Comparison of ENCODE assay signal across 18 cellular contexts in genomic region chr11:132742929-132743328, GRCh38.
DNase-seq lines count a peak whose midpoint lies in the region; ATAC-seq, FAIRE-seq and TF ChIP-seq lines count a peak whose summit lies in the region.
"Had no signal": no experiment of that assay in that cellular context is flagged by ENCODE, and none has a peak within 500 bp of the region (broad histone marks: within the 10 kb centered on the region; RNA-seq: fewer than 3 reads in every experiment).

No MANE protein-coding gene starts in this region.

- H3K27me3 ChIP-seq in esophagus squamous epithelium = no peaks in the 10 kb centered on the region

- no peaks in the 10 kb centered on the region for H3K36me3 ChIP-seq in esophagus squamous epithelium
- H3K36me3 ChIP-seq: HAP-1 had no signal

- no peak for TF ChIP-seq POLR2A in GM12891 (IDR thresholded peaks at IDR 0.05; ENCODE audit: low read depth, low read length)
- no peak for TF ChIP-seq POLR2A in esophagus squamous epithelium (IDR thresholded peaks at IDR 0.05)

- no peak for ATAC-seq in HG03469 (IDR thresholded peaks at IDR 0.05; ENCODE audit: unreplicated experiment)

- intact Hi-C loops in esophagus squamous epithelium (cut with DNase I) = no loop called here

- DNase-seq in Ammon's horn (ENCODE audit: low spot score) = peak; percentile 20
- DNase-seq in GM12891 (ENCODE audit: insufficient read length, low spot score) = no peak
- DNase-seq in OCI-M1 (lab: John Stamatoyannopoulos, UW) = peak; percentile 9
- peak; percentile 4 for DNase-seq in globus pallidus (ENCODE audit: low spot score)
- DNase-seq in esophagus squamous epithelium (lab: John Stamatoyannopoulos, UW) = no peak
- DNase-seq in activated CD4-positive, alpha-beta T cell treated with anti-CD3 and anti-CD28 coated beads, Interleukin-2, amount 50 U/mL, for 4 hours = no peak
- DNase-seq: ACHN; C1 segment of cervical spinal cord; CD4-positive, alpha-beta T cell; DND-41; GDM1; GOT3; IMR-90; KG1 had no signal

- H3K4me3 ChIP-seq in esophagus squamous epithelium = no peak overlapping the region
- H3K4me3 ChIP-seq: HAP-1 had no signal

- TF ChIP-seq CTCF in esophagus squamous epithelium (IDR thresholded peaks at IDR 0.05) = no peak

- H3K9me3 ChIP-seq in esophagus squamous epithelium = no peaks in the 10 kb centered on the region
- H3K9me3 ChIP-seq: HAP-1 had no signal

- FAIRE-seq in GM12891 (lab: Jason Lieb, UNC) = no peak
- FAIRE-seq: GM18507 had no signal

- WGBS in esophagus squamous epithelium, 2 donors = 73 to 81% methylated on average over 6 of the region's 6 CpGs

- H3K4me1 ChIP-seq in esophagus squamous epithelium = no peaks in the 10 kb centered on the region
- H3K4me1 ChIP-seq: HAP-1 had no signal

- no peak overlapping the region for H3K27ac ChIP-seq in esophagus squamous epithelium
- H3K27ac ChIP-seq: HL-60 had no signal

TF ChIP-seq in GM12891, 5 proteins besides CTCF, POLR2A, EP300 and RAD21:
- TF ChIP-seq SPI1 (IDR thresholded peaks at IDR 0.05; ENCODE audit: low read depth, low read length) = peak; percentile 47
- TF ChIP-seq POU2F2 (IDR thresholded peaks at IDR 0.05; ENCODE audit: low read depth, low read length) = no peak

Comparison
In these comparisons a context has a peak if more than half of its experiments do, and no peak if none do; other contexts are left out.
1. DNase-seq: peak in Ammon's horn (single experiment), OCI-M1 (single experiment) and globus pallidus (single experiment); none in GM12891 (single experiment), esophagus squamous epithelium (single experiment) and activated CD4-positive, alpha-beta T cell treated with anti-CD3 and anti-CD28 coated beads, Interleukin-2, amount 50 U/mL, for 4 hours (0 of 2).